9 cellular contexts compared by ENCODE assay signal in the genomic region with DNA sequence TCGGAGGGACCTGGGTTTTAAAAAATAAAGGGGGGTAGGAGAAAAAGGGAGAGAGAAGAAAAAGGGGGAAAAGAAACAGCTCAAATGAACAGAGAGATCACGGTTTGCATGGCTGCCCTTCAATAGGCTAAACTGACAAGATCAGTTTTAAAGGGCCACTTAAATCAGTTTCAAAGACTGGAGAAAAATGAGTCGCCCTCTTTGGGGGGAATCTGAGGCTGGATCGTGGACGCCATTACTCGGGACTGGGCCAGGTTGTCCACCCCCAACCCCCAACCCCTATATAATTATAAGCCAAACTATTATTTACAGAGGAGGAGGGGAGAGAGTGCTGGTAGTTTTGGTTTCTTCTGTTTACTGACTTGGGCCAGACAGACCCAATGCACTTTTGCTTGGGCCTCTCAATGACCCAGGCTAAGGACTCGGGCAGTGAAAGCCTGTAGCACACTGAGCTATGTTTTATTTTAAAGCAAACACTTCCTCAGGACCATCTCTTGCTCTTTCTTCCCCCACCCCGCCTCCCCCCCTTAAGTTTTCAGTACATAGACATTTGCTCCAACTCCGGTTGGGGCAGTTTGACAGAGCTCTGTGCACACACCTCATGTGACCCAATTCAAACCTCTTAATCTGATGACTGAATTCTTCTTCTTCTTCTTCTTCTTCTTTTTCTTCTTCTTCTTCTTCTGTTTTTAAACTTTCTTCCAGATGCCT. TPM values are rescaled to one million over a fixed set of nuclear protein-coding genes. Genes with fewer than 3 reads are reported as not detected.
DNase-seq lines count a peak whose midpoint lies in the region; ATAC-seq, FAIRE-seq and TF ChIP-seq lines count a peak whose summit lies in the region.
"Had no signal": no experiment of that assay in that cellular context is flagged by ENCODE, and none has a peak within 500 bp of the region (broad histone marks: within the 10 kb centered on the region; RNA-seq: fewer than 3 reads in every experiment).

No MANE protein-coding gene starts in this region.

- POLR2A ChIA-PET in WTC11 (lab: Charles Lee), result interaction anchor here (2.3 kb wide), 1 partner anchor 10 kb away, joined by 7 read pairs; no protein-coding TSS in a partner anchor
- POLR2A ChIA-PET in CD8-positive, alpha-beta memory T cell (lab: Charles Lee), result no interaction called here

- H3K9me3 Mint-ChIP-seq in WTC11, result no peaks in the 10 kb centered on the region
- peaks cover 6 to 31% (median 17%) of the 10 kb centered on the region in 5 donors for H3K9me3 Mint-ChIP-seq in CD8-positive, alpha-beta memory T cell

- H3K9ac ChIP-seq in iPS-18a (ENCODE audit: low read length) (peak overlapping the region; percentile 2), skeletal muscle satellite cell (ENCODE audit: low read depth, low read length) (peak overlapping the region; percentile 95)

- peak overlapping the region; percentile 46 for H3K4me3 Mint-ChIP-seq in WTC11
- peak overlapping the region in 1 of 7 donors; percentile 11 for H3K4me3 Mint-ChIP-seq in CD8-positive, alpha-beta memory T cell

- peaks cover 93% of the 10 kb centered on the region for H3K27me3 ChIP-seq in iPS-18a (ENCODE audit: control insufficient read depth, insufficient read depth, low read length)
- no peaks in the 10 kb centered on the region for H3K27me3 ChIP-seq in skeletal muscle satellite cell (ENCODE audit: control insufficient read depth, insufficient read depth, low read length)
- peaks cover 28% of the 10 kb centered on the region for H3K27me3 ChIP-seq in CD8-positive, alpha-beta memory T cell (ENCODE audit: insufficient read depth, low read length, poor library complexity, severe bottlenecking)

- DNase-seq in HCEC 1CT, result peak; percentile 41
- no peak for DNase-seq in WTC11 (ENCODE audit: low spot score)
- DNase-seq in CD8-positive, alpha-beta memory T cell, result no peak
- DNase-seq in NCI-H226, result no peak
- DNase-seq in GM12892 (ENCODE audit: insufficient read length), result no peak
- DNase-seq: T1000 had no signal

- ATAC-seq in WTC11 (no peak), esophagus mucosa (no peak)

- CTCF ChIA-PET in WTC11 (lab: Charles Lee), result interaction anchor here (0.6 to 4.7 kb wide), 5 partner anchors 9 to 1685 kb away, joined by 3 to 47 read pairs (median 4); no protein-coding TSS in a partner anchor
- CTCF ChIA-PET in CD8-positive, alpha-beta memory T cell (lab: Charles Lee), result no interaction called here

- H3K27me3 Mint-ChIP-seq in WTC11 (ENCODE audit: low read depth), result peaks cover 88% of the 10 kb centered on the region
- peaks cover 62 to 88% of the 10 kb centered on the region in 2 donors for H3K27me3 Mint-ChIP-seq in CD8-positive, alpha-beta memory T cell

- H3K4me1 ChIP-seq in iPS-18a (ENCODE audit: control insufficient read depth, low read depth, low read length) (peaks cover 54% of the 10 kb centered on the region), skeletal muscle satellite cell (ENCODE audit: control insufficient read depth, insufficient read depth, low read length) (peaks cover 11% of the 10 kb centered on the region)
- no peaks in the 10 kb centered on the region for H3K4me1 ChIP-seq in CD8-positive, alpha-beta memory T cell (ENCODE audit: insufficient read depth, low read length)

- H3K36me3 ChIP-seq in iPS-18a (ENCODE audit: control insufficient read depth, low read depth, low read length) (no peaks in the 10 kb centered on the region), skeletal muscle satellite cell (ENCODE audit: insufficient read depth, low read length) (peaks cover 83% of the 10 kb centered on the region)
- H3K36me3 ChIP-seq in CD8-positive, alpha-beta memory T cell (ENCODE audit: insufficient read depth, low read length), result no peaks in the 10 kb centered on the region

- peak overlapping the region; percentile 78 for H3K4me2 ChIP-seq in skeletal muscle satellite cell (ENCODE audit: low read length)

- H3K27ac Mint-ChIP-seq in WTC11, result no peak overlapping the region
- H3K27ac Mint-ChIP-seq in CD8-positive, alpha-beta memory T cell, result no peak overlapping the region

- no peak for FAIRE-seq in GM12892 (lab: Jason Lieb, UNC)

- H3K27ac ChIP-seq in iPS-18a (ENCODE audit: low read length), result no peak overlapping the region
- no peak overlapping the region for H3K27ac ChIP-seq in CD8-positive, alpha-beta memory T cell (ENCODE audit: low read depth, low read length)

- H3K4me1 Mint-ChIP-seq in WTC11, result peaks cover 78% of the 10 kb centered on the region
- H3K4me1 Mint-ChIP-seq in CD8-positive, alpha-beta memory T cell, result peaks cover 6 to 27% (median 11%) of the 10 kb centered on the region in 3 donors

- no peak for TF ChIP-seq POLR2A in GM12892 (IDR thresholded peaks at IDR 0.05; ENCODE audit: low read depth, low read length)

- H3K4me3 ChIP-seq in iPS-18a (ENCODE audit: low read length) (peak overlapping the region; percentile 26), skeletal muscle satellite cell (ENCODE audit: low read length) (peak overlapping the region; percentile 94)
- no peak overlapping the region for H3K4me3 ChIP-seq in CD8-positive, alpha-beta memory T cell (ENCODE audit: low read length)

- H3K36me3 Mint-ChIP-seq in WTC11, result no peaks in the 10 kb centered on the region
- H3K36me3 Mint-ChIP-seq in CD8-positive, alpha-beta memory T cell, result no peaks in the 10 kb centered on the region

- no peaks in the 10 kb centered on the region for H3K9me3 ChIP-seq in iPS-18a (ENCODE audit: control insufficient read depth, low read depth, low read length)
- no peaks in the 10 kb centered on the region for H3K9me3 ChIP-seq in skeletal muscle satellite cell (replicated peaks; ENCODE audit: low read length)
- H3K9me3 ChIP-seq in CD8-positive, alpha-beta memory T cell (ENCODE audit: low read length), result no peaks in the 10 kb centered on the region

- TF ChIP-seq CTCF in WTC11 (IDR thresholded peaks at IDR 0.05), result no peak

TF ChIP-seq in WTC11, 78 proteins besides CTCF, POLR2A, EP300 and RAD21 (continues in another document):
- TF ChIP-seq, protein P1, sequence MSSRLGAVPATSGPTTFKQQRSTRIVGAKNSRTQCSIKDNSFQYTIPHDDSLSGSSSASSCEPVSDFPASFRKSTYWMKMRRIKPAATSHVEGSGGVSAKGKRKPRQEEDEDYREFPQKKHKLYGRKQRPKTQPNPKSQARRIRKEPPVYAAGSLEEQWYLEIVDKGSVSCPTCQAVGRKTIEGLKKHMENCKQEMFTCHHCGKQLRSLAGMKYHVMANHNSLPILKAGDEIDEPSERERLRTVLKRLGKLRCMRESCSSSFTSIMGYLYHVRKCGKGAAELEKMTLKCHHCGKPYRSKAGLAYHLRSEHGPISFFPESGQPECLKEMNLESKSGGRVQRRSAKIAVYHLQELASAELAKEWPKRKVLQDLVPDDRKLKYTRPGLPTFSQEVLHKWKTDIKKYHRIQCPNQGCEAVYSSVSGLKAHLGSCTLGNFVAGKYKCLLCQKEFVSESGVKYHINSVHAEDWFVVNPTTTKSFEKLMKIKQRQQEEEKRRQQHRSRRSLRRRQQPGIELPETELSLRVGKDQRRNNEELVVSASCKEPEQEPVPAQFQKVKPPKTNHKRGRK (CRISPR knock-in tag; IDR thresholded peaks at IDR 0.05; ENCODE audit: borderline replicate concordance), result no peak
- TF ChIP-seq ZNF423 (CRISPR knock-in tag; IDR thresholded peaks at IDR 0.05), result no peak
- TF ChIP-seq NR3C1 (CRISPR knock-in tag; conservative IDR thresholded peaks at IDR 0.05; ENCODE audit: low read depth), result no peak
- no peak for TF ChIP-seq CREM (CRISPR knock-in tag; IDR thresholded peaks at IDR 0.05)
- TF ChIP-seq, protein P2, sequence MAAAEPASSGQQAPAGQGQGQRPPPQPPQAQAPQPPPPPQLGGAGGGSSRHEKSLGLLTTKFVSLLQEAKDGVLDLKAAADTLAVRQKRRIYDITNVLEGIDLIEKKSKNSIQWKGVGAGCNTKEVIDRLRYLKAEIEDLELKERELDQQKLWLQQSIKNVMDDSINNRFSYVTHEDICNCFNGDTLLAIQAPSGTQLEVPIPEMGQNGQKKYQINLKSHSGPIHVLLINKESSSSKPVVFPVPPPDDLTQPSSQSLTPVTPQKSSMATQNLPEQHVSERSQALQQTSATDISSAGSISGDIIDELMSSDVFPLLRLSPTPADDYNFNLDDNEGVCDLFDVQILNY (CRISPR knock-in tag; IDR thresholded peaks at IDR 0.05), result no peak
- TF ChIP-seq TCF7 (CRISPR knock-in tag; IDR thresholded peaks at IDR 0.05; ENCODE audit: low read depth), result no peak
- TF ChIP-seq GTF2I (CRISPR knock-in tag; conservative IDR thresholded peaks at IDR 0.05), result no peak
- no peak for TF ChIP-seq FOXK1 (CRISPR knock-in tag; IDR thresholded peaks at IDR 0.05)
- no peak for TF ChIP-seq ZNF317 (CRISPR knock-in tag; IDR thresholded peaks at IDR 0.05; ENCODE audit: borderline replicate concordance, low read depth)
- TF ChIP-seq, protein P3, sequence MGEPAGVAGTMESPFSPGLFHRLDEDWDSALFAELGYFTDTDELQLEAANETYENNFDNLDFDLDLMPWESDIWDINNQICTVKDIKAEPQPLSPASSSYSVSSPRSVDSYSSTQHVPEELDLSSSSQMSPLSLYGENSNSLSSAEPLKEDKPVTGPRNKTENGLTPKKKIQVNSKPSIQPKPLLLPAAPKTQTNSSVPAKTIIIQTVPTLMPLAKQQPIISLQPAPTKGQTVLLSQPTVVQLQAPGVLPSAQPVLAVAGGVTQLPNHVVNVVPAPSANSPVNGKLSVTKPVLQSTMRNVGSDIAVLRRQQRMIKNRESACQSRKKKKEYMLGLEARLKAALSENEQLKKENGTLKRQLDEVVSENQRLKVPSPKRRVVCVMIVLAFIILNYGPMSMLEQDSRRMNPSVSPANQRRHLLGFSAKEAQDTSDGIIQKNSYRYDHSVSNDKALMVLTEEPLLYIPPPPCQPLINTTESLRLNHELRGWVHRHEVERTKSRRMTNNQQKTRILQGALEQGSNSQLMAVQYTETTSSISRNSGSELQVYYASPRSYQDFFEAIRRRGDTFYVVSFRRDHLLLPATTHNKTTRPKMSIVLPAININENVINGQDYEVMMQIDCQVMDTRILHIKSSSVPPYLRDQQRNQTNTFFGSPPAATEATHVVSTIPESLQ (CRISPR knock-in tag; IDR thresholded peaks at IDR 0.05), result no peak
- no peak for TF ChIP-seq RELA (CRISPR knock-in tag; IDR thresholded peaks at IDR 0.05; ENCODE audit: borderline replicate concordance)
- TF ChIP-seq FOXP1 (CRISPR knock-in tag; IDR thresholded peaks at IDR 0.05; ENCODE audit: borderline replicate concordance), result no peak
- TF ChIP-seq ZNF121 (CRISPR knock-in tag; IDR thresholded peaks at IDR 0.05), result no peak

RNA-seq across cellular contexts. Expression of a gene that starts 6.3 kb away (rescaled TPM):
- total RNA-seq in WTC11 (2021) (0.27 to 0.57 TPM (median 0.55 TPM) in 3 replicates), esophagus mucosa (6.9 TPM)
- total RNA-seq in skeletal muscle satellite cell (2012; rRNA removed), result 9.9 and 10.0 TPM in 2 replicates
- not detected for total RNA-seq in CD8-positive, alpha-beta memory T cell
- not detected for polyA plus RNA-seq in CD8-positive, alpha-beta memory T cell
- 0.70 TPM for polyA plus RNA-seq in GM12892 (2012; ENCODE audit: missing spikeins)
